ENCODE assay signal across 1 cellular context in genomic region chr6:25469797-25470388, GRCh38.
TF ChIP-seq lines count a peak whose summit lies in the region.

No MANE protein-coding gene starts in this region.

TF ChIP-seq in HCT116, 20 proteins besides CTCF, POLR2A, EP300 and RAD21 (continued from another document):
- TF ChIP-seq SIN3A (IDR thresholded peaks at IDR 0.05; ENCODE audit: low read depth): no peak
- no peak for TF ChIP-seq FOSL1 (IDR thresholded peaks at IDR 0.05; ENCODE audit: low read depth)
- no peak for TF ChIP-seq YY1 (IDR thresholded peaks at IDR 0.05; ENCODE audit: extremely low read depth, insufficient replicate concordance, low read depth, low read length)
- TF ChIP-seq EZH2phosphoT487 (IDR thresholded peaks at IDR 0.05; ENCODE audit: borderline replicate concordance): no peak
- no peak for TF ChIP-seq MAX (IDR thresholded peaks at IDR 0.05)
- no peak for TF ChIP-seq ATF3 (IDR thresholded peaks at IDR 0.05)
- no peak for TF ChIP-seq TCF7L2 (IDR thresholded peaks at IDR 0.05; ENCODE audit: borderline replicate concordance, extremely low read depth, insufficient read depth, insufficient read length)
- TF ChIP-seq EGR1 (IDR thresholded peaks at IDR 0.05; ENCODE audit: low read depth): no peak
- TF ChIP-seq SRF (IDR thresholded peaks at IDR 0.05; ENCODE audit: low read depth): no peak
- TF ChIP-seq ZNF274 (IDR thresholded peaks at IDR 0.05; ENCODE audit: low read depth, low read length): no peak
- TF ChIP-seq JUND (IDR thresholded peaks at IDR 0.05): no peak
